ENCODE assay signal across 20 cellular contexts in genomic region chr7:32921896-32922295, GRCh38. TPM values are rescaled to one million over a fixed set of nuclear protein-coding genes. Genes with fewer than 3 reads are reported as not detected.
DNase-seq lines count a peak whose midpoint lies in the region; ATAC-seq, FAIRE-seq and TF ChIP-seq lines count a peak whose summit lies in the region.
"Had no signal": no experiment of that assay in that cellular context is flagged by ENCODE, and none has a peak within 500 bp of the region (broad histone marks: within the 10 kb centered on the region; RNA-seq: fewer than 3 reads in every experiment).

No MANE protein-coding gene starts in this region.

- H3K9ac ChIP-seq in BLaER1 (no peak overlapping the region), astrocyte (ENCODE audit: low read length) (no peak overlapping the region)

- FAIRE-seq in astrocyte (lab: Jason Lieb, UNC): peak; percentile 52
- FAIRE-seq: TTC549 had no signal

- no peak overlapping the region for H3K4me3 Mint-ChIP-seq in HFFc6
- H3K4me3 Mint-ChIP-seq in astrocyte (ENCODE audit: unreplicated experiment): no peak overlapping the region
- no peak overlapping the region for H3K4me3 Mint-ChIP-seq in stimulated activated naive CD8-positive, alpha-beta T cell treated with anti-CD3 and anti-CD28 coated beads, Interleukin-15, amount 100 ng/mL, for 72 hours
- H3K4me3 Mint-ChIP-seq: activated CD8-positive, alpha-beta memory T cell treated with anti-CD3 and anti-CD28 coated beads, Interleukin-2, amount 10 ng/mL, durations not matched to agents 7 days and 5 days had no signal

- H3K4me2 ChIP-seq in BLaER1: peak overlapping the region; percentile 44
- no peak overlapping the region for H3K4me2 ChIP-seq in astrocyte (ENCODE audit: low read length)

- H3K4me1 ChIP-seq in BLaER1: peaks cover 8% of the 10 kb centered on the region
- H3K4me1 ChIP-seq in astrocyte (ENCODE audit: insufficient read depth, low read length): no peaks in the 10 kb centered on the region
- no peaks in the 10 kb centered on the region for H3K4me1 ChIP-seq in gastrocnemius medialis
- H3K4me1 ChIP-seq in foreskin keratinocyte: no peaks in the 10 kb centered on the region
- H3K4me1 ChIP-seq: left ventricle myocardium inferior, Peyer's patch had no signal

- H3K27me3 ChIP-seq in BLaER1 (no peaks in the 10 kb centered on the region), astrocyte (ENCODE audit: insufficient read depth, low read length) (no peaks in the 10 kb centered on the region), gastrocnemius medialis (no peaks in the 10 kb centered on the region), foreskin keratinocyte (no peaks in the 10 kb centered on the region)
- H3K27me3 ChIP-seq: Peyer's patch had no signal

- H3K9me3 ChIP-seq in BLaER1: no peaks in the 10 kb centered on the region
- H3K9me3 ChIP-seq in astrocyte (ENCODE audit: insufficient read depth, low read depth, low read length): no peaks in the 10 kb centered on the region
- H3K9me3 ChIP-seq in gastrocnemius medialis: no peaks in the 10 kb centered on the region
- H3K9me3 ChIP-seq: left ventricle myocardium inferior, Peyer's patch had no signal

- no peaks in the 10 kb centered on the region for H3K27me3 Mint-ChIP-seq in HFFc6 (ENCODE audit: insufficient read depth)
- H3K27me3 Mint-ChIP-seq in astrocyte (ENCODE audit: low read depth, unreplicated experiment): no peaks in the 10 kb centered on the region
- H3K27me3 Mint-ChIP-seq in stimulated activated naive CD8-positive, alpha-beta T cell treated with anti-CD3 and anti-CD28 coated beads, Interleukin-15, amount 100 ng/mL, for 72 hours: no peaks in the 10 kb centered on the region
- H3K27me3 Mint-ChIP-seq: activated CD8-positive, alpha-beta memory T cell treated with anti-CD3 and anti-CD28 coated beads, Interleukin-2, amount 10 ng/mL, durations not matched to agents 7 days and 5 days had no signal

- DNase-seq in HFFc6: peak; percentile 35
- peak; percentile 49 for DNase-seq in astrocyte (ENCODE audit: low read depth)
- peak; percentile 6 for DNase-seq in kidney tubule cell (ENCODE audit: low spot score)
- no peak for DNase-seq in gastrocnemius medialis
- no peak for DNase-seq in foreskin keratinocyte
- no peak for DNase-seq in sciatic nerve (ENCODE audit: low spot score)
- no peak for DNase-seq in stimulated activated naive CD8-positive, alpha-beta T cell treated with anti-CD3 and anti-CD28 coated beads, Interleukin-15, amount 100 ng/mL, for 72 hours
- DNase-seq: activated CD4-positive, alpha-beta T cell treated with anti-CD3 and anti-CD28 coated beads for 4 hours; activated CD8-positive, alpha-beta memory T cell treated with anti-CD3 and anti-CD28 coated beads, Interleukin-2, amount 10 ng/mL, durations not matched to agents 7 days and 5 days; caudate nucleus; DMS79 treated with DMSO at 0.1 percent for 48 hours; GOT3; head of caudate nucleus; left ventricle myocardium inferior; NCI-H1436 treated with DMSO at 0.1 percent for 48 hours; NCI-H82; Peyer's patch; retina had no signal

- TF ChIP-seq CTCF in HFFc6 (IDR thresholded peaks at IDR 0.05) (no peak), astrocyte (IDR thresholded peaks at IDR 0.05; ENCODE audit: insufficient read depth, low read depth, low read length) (no peak), gastrocnemius medialis (IDR thresholded peaks at IDR 0.05 in 4 of 5, conservative IDR thresholded peaks at IDR 0.05 in 1 of 5) (no peak), foreskin keratinocyte (conservative IDR thresholded peaks at IDR 0.05) (no peak)

- in situ Hi-C loops in gastrocnemius medialis (cut with MboI; ENCODE audit: low sequenced_read_pairs in 4 of 4): no loop called here

- H3K36me3 Mint-ChIP-seq in HFFc6 (ENCODE audit: low read depth) (peaks cover 24% of the 10 kb centered on the region), astrocyte (ENCODE audit: low read depth, unreplicated experiment) (peaks cover 7% of the 10 kb centered on the region)

- intact Hi-C loops in gastrocnemius medialis (cut with DNase I; ENCODE audit: low total_unique reads): no loop called here
- intact Hi-C loops in sciatic nerve (cut with DNase I): no loop called here

- H3K36me3 ChIP-seq in BLaER1 (peaks cover 5% of the 10 kb centered on the region), astrocyte (ENCODE audit: insufficient read depth, low read length) (peaks cover 7% of the 10 kb centered on the region), gastrocnemius medialis (peaks cover 0 to 52% of the 10 kb centered on the region in 2 donors)

- no peaks in the 10 kb centered on the region for H3K79me2 ChIP-seq in astrocyte (ENCODE audit: insufficient read depth, low read length)

- H4K20me1 ChIP-seq in BLaER1: no peaks in the 10 kb centered on the region
- no peaks in the 10 kb centered on the region for H4K20me1 ChIP-seq in astrocyte (ENCODE audit: insufficient read depth, low read length)

- H2AFZ ChIP-seq in astrocyte (ENCODE audit: low read depth, low read length): no peak overlapping the region

- H3K4me3 ChIP-seq in BLaER1 (no peak overlapping the region), astrocyte (ENCODE audit: insufficient read depth, low read depth, low read length) (no peak overlapping the region), gastrocnemius medialis (no peak overlapping the region)
- H3K4me3 ChIP-seq: left ventricle myocardium inferior, Peyer's patch had no signal

- no peak for ATAC-seq in gastrocnemius medialis
- ATAC-seq in foreskin keratinocyte: no peak
- ATAC-seq in sciatic nerve: no peak
- no peak for ATAC-seq in stimulated activated naive CD8-positive, alpha-beta T cell treated with anti-CD3 and anti-CD28 coated beads, Interleukin-15, amount 100 ng/mL, for 72 hours
- ATAC-seq: activated CD8-positive, alpha-beta memory T cell treated with anti-CD3 and anti-CD28 coated beads, Interleukin-2, amount 10 ng/mL, durations not matched to agents 7 days and 5 days had no signal

- H3K4me1 Mint-ChIP-seq in HFFc6 (ENCODE audit: low read depth) (peaks cover 16% of the 10 kb centered on the region), astrocyte (ENCODE audit: low read depth, unreplicated experiment) (peaks cover 6% of the 10 kb centered on the region)
- no peaks in the 10 kb centered on the region for H3K4me1 Mint-ChIP-seq in stimulated activated naive CD8-positive, alpha-beta T cell treated with anti-CD3 and anti-CD28 coated beads, Interleukin-15, amount 100 ng/mL, for 72 hours
- H3K4me1 Mint-ChIP-seq: activated CD8-positive, alpha-beta memory T cell treated with anti-CD3 and anti-CD28 coated beads, Interleukin-2, amount 10 ng/mL, durations not matched to agents 7 days and 5 days had no signal

- H3K27ac ChIP-seq in BLaER1 (no peak overlapping the region), astrocyte (ENCODE audit: low read depth, low read length) (no peak overlapping the region), gastrocnemius medialis (no peak overlapping the region), foreskin keratinocyte (no peak overlapping the region)
- H3K27ac ChIP-seq: left ventricle myocardium inferior, Peyer's patch had no signal

- H3K9me3 Mint-ChIP-seq in HFFc6: no peaks in the 10 kb centered on the region
- no peaks in the 10 kb centered on the region for H3K9me3 Mint-ChIP-seq in astrocyte (ENCODE audit: unreplicated experiment)
- H3K9me3 Mint-ChIP-seq in stimulated activated naive CD8-positive, alpha-beta T cell treated with anti-CD3 and anti-CD28 coated beads, Interleukin-15, amount 100 ng/mL, for 72 hours: no peaks in the 10 kb centered on the region

- H3K27ac Mint-ChIP-seq in HFFc6 (peak overlapping the region; percentile 32), astrocyte (ENCODE audit: unreplicated experiment) (no peak overlapping the region)
- no peak overlapping the region for H3K27ac Mint-ChIP-seq in stimulated activated naive CD8-positive, alpha-beta T cell treated with anti-CD3 and anti-CD28 coated beads, Interleukin-15, amount 100 ng/mL, for 72 hours
- H3K27ac Mint-ChIP-seq: activated CD8-positive, alpha-beta memory T cell treated with anti-CD3 and anti-CD28 coated beads, Interleukin-2, amount 10 ng/mL, durations not matched to agents 7 days and 5 days had no signal

- no peak for TF ChIP-seq POLR2A in gastrocnemius medialis (IDR thresholded peaks at IDR 0.05)

RNA-seq across cellular contexts. Expression of gene KBTBD2, which starts 30.3 kb away (rescaled TPM):
- total RNA-seq in HFFc6 (2021; fragmentation: NEBNext Ultra II Directional; extraction: Animal tissue kit (Norgen Biotek cat#: 25700)): 10 to 100 TPM; 20.8 to 24.5 (median 22.0) TPM
- total RNA-seq in astrocyte (26.2 and 26.9 TPM in 2 replicates), gastrocnemius medialis (10 to 100 TPM; 54.3 to 92.5 (median 64.1) TPM), foreskin keratinocyte (31.1 and 31.2 TPM in 2 replicates), sciatic nerve (52.2 TPM)
- polyA plus RNA-seq in foreskin keratinocyte: 12.6 and 14.4 TPM in 2 replicates

RNA-seq across cellular contexts. Expression of gene FKBP9, which starts 35.3 kb away (rescaled TPM):
- total RNA-seq in HFFc6 (2021; fragmentation: NEBNext Ultra II Directional; extraction: Animal tissue kit (Norgen Biotek cat#: 25700)): 100 to 1,000 TPM; 196 to 241 (median 214) TPM
- total RNA-seq in astrocyte (157 and 199 TPM in 2 replicates), gastrocnemius medialis (10 to 100 TPM; 32.1 to 72.1 (median 35.3) TPM), foreskin keratinocyte (110 and 115 TPM in 2 replicates), sciatic nerve (150 TPM)
- 63.3 and 64.3 TPM in 2 replicates for polyA plus RNA-seq in foreskin keratinocyte

Comparison
In these comparisons a context has a peak if more than half of its experiments do, and no peak if none do; other contexts are left out.
1. DNase-seq: peak in HFFc6 (single experiment), astrocyte (single experiment) and kidney tubule cell (single experiment); none in gastrocnemius medialis (0 of 2), foreskin keratinocyte (0 of 2), sciatic nerve (single experiment) and stimulated activated naive CD8-positive, alpha-beta T cell treated with anti-CD3 and anti-CD28 coated beads, Interleukin-15, amount 100 ng/mL, for 72 hours (0 of 2).